8 cellular contexts compared by ENCODE assay signal in genomic region chr7:18866359-18867036, GRCh38.
DNase-seq lines count a peak whose midpoint lies in the region; ATAC-seq and TF ChIP-seq lines count a peak whose summit lies in the region.

No MANE protein-coding gene starts in this region.

- TF ChIP-seq CTCF in cardiac fibroblast (IDR thresholded peaks at IDR 0.05; ENCODE audit: low read depth, low read length) (no peak), dorsolateral prefrontal cortex (IDR thresholded peaks at IDR 0.05 in 54 of 56, conservative IDR thresholded peaks at IDR 0.05 in 2 of 56; ENCODE audit: low read depth in 1 of 56, partially characterized antibody in 56 of 56) (no peak)

- H3K4me3 ChIP-seq in cardiac fibroblast (replicated peaks in 1 of 2; ENCODE audit: low read depth in 2 of 2, low read length in 2 of 2) (no peak overlapping the region), dorsolateral prefrontal cortex (no peak overlapping the region)

- H3K27me3 ChIP-seq in dorsolateral prefrontal cortex = no peaks in the 10 kb centered on the region

- peak; percentile 94 for DNase-seq in AG20443 (ENCODE audit: low spot score)
- DNase-seq in cardiac fibroblast (ENCODE audit: low read depth in 2 of 2) = peak; percentile 100
- peak; percentile 82 for DNase-seq in posterior vena cava (ENCODE audit: low spot score)
- DNase-seq in superior temporal gyrus (ENCODE audit: extremely low spot score) = no peak
- DNase-seq in dorsolateral prefrontal cortex = no peak

- no peak overlapping the region for H3K27ac ChIP-seq in dorsolateral prefrontal cortex

- peak; percentile 59 for ATAC-seq in GM19397 (IDR thresholded peaks at IDR 0.05; ENCODE audit: unreplicated experiment)
- peak; percentile 68 for ATAC-seq in HG03571 (IDR thresholded peaks at IDR 0.05; ENCODE audit: unreplicated experiment)
- ATAC-seq in GM21526 (IDR thresholded peaks at IDR 0.05; ENCODE audit: low FRiP score, unreplicated experiment) = no peak

- intact Hi-C loops in posterior vena cava (cut with DNase I) = no loop called here
- intact Hi-C loops in dorsolateral prefrontal cortex (cut with DNase I) = no loop called here

Comparison
In these comparisons a context has a peak if more than half of its experiments do, and no peak if none do; other contexts are left out.
1. DNase-seq: peak in AG20443 (single experiment), cardiac fibroblast (2 of 2) and posterior vena cava (single experiment); none in superior temporal gyrus (single experiment) and dorsolateral prefrontal cortex (0 of 10).